In the genomic region with DNA sequence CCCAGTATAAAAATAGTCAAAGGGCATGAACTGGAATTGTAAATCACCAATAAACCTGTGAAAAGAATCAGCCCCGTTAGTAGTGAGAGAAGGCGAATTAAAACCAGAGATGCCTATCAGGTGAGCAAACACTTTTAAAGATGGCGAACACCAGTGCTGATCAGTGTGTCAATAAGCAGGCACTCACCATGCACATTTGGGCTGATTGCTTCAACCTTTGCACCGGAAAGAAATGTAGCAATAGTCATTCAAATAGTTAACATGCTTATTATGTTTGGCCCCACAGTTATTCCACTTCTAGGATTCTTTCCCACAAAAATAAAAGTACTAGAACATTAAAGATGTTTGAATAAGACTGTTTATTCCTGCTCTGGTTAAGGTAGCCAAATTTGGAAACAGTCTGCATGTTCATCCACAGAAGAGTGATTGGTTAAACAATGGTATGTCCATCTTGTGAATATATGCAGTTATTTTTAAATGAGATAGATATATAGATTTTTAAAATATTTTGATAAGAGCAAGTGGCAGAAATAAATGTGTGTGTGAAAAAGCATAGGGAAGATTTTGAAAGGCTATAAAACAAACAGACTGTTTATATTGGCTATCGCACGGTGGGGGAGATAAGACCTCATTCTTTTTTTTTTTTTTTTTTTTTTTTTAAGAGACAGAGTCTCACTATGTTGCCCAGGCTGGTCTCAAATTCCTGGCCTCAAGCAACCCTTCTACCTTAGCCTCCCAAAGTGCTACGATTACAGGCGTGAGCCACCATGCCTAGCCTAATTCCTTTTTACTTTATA, we compare ENCODE assay signal across 1 cellular context.
A peak's percentile ranks its signal among the peaks of the same experiment; 100 is the strongest.
TF ChIP-seq lines count a peak whose summit lies in the region.

No MANE protein-coding gene starts in this region.

TF ChIP-seq in HepG2, 621 proteins besides CTCF, POLR2A, EP300 and RAD21 (continued from another document and continues in another):
- TF ChIP-seq IKZF5 (CRISPR knock-in tag; IDR thresholded peaks at IDR 0.05) (no peak), ZNF724P (CRISPR knock-in tag; IDR thresholded peaks at IDR 0.05; ENCODE audit: borderline replicate concordance) (no peak), ZNF781 (CRISPR knock-in tag; IDR thresholded peaks at IDR 0.05; ENCODE audit: borderline replicate concordance, not compliant biosample characterization) (no peak), ZNF558 (CRISPR knock-in tag; IDR thresholded peaks at IDR 0.05; ENCODE audit: borderline replicate concordance) (no peak), ZFP62 (CRISPR knock-in tag; IDR thresholded peaks at IDR 0.05) (no peak), XBP1 (CRISPR knock-in tag; IDR thresholded peaks at IDR 0.05) (no peak), CREB3 (CRISPR knock-in tag; IDR thresholded peaks at IDR 0.05) (no peak), HDAC6 (IDR thresholded peaks at IDR 0.05; ENCODE audit: low read depth, low read length) (no peak), GTF2F1 (IDR thresholded peaks at IDR 0.05; ENCODE audit: low read length) (no peak), RARA (CRISPR knock-in tag; IDR thresholded peaks at IDR 0.05) (peak; percentile 57), POLR2AphosphoS2 (IDR thresholded peaks at IDR 0.05; ENCODE audit: low read depth, low read length) (no peak), U2AF2 (IDR thresholded peaks at IDR 0.05; ENCODE audit: low read depth, low read length) (no peak), NFYC (CRISPR knock-in tag; IDR thresholded peaks at IDR 0.05) (no peak), SRSF9 (IDR thresholded peaks at IDR 0.05; ENCODE audit: borderline replicate concordance, insufficient read depth, low read depth, low read length, poor library complexity, severe bottlenecking) (no peak), ZNF598 (CRISPR knock-in tag; IDR thresholded peaks at IDR 0.05; ENCODE audit: borderline replicate concordance) (no peak), SP2 (CRISPR knock-in tag; IDR thresholded peaks at IDR 0.05) (no peak), SP4 (CRISPR knock-in tag; IDR thresholded peaks at IDR 0.05) (no peak), ELF4 (CRISPR knock-in tag; IDR thresholded peaks at IDR 0.05; ENCODE audit: borderline replicate concordance) (no peak), MED1 (CRISPR knock-in tag; IDR thresholded peaks at IDR 0.05) (peak; percentile 80), ZBTB3 (CRISPR knock-in tag; IDR thresholded peaks at IDR 0.05; ENCODE audit: borderline replicate concordance, low read depth) (no peak), ZNF274 (CRISPR knock-in tag; IDR thresholded peaks at IDR 0.05) (no peak), ISL2 (CRISPR knock-in tag; IDR thresholded peaks at IDR 0.05) (peak; percentile 71), ELF1 (CRISPR knock-in tag; IDR thresholded peaks at IDR 0.05) (no peak), ZNF101 (CRISPR knock-in tag; IDR thresholded peaks at IDR 0.05; ENCODE audit: borderline replicate concordance, low read depth) (no peak), ARHGAP35 (CRISPR knock-in tag; IDR thresholded peaks at IDR 0.05; ENCODE audit: borderline replicate concordance) (no peak), ZNF512B (CRISPR knock-in tag; IDR thresholded peaks at IDR 0.05; ENCODE audit: borderline replicate concordance) (no peak), ZSCAN21 (CRISPR knock-in tag; IDR thresholded peaks at IDR 0.05; ENCODE audit: borderline replicate concordance) (no peak), ZNF407 (CRISPR knock-in tag; IDR thresholded peaks at IDR 0.05; ENCODE audit: not compliant biosample characterization) (no peak), ZNF280D (CRISPR knock-in tag; IDR thresholded peaks at IDR 0.05) (no peak), KDM1A (CRISPR knock-in tag; IDR thresholded peaks at IDR 0.05) (no peak), ZNF550 (CRISPR knock-in tag; IDR thresholded peaks at IDR 0.05; ENCODE audit: borderline replicate concordance) (no peak), ETV6 (CRISPR knock-in tag; conservative IDR thresholded peaks at IDR 0.05) (no peak), RBM39 (IDR thresholded peaks at IDR 0.05; ENCODE audit: low read depth, low read length, poor library complexity, severe bottlenecking) (no peak), ZNF432 (CRISPR knock-in tag; IDR thresholded peaks at IDR 0.05; ENCODE audit: borderline replicate concordance) (no peak), ZKSCAN1 (IDR thresholded peaks at IDR 0.05; ENCODE audit: low read length) (no peak), ARID2 (CRISPR knock-in tag; IDR thresholded peaks at IDR 0.05; ENCODE audit: borderline replicate concordance) (no peak)
- TF ChIP-seq, protein P1, sequence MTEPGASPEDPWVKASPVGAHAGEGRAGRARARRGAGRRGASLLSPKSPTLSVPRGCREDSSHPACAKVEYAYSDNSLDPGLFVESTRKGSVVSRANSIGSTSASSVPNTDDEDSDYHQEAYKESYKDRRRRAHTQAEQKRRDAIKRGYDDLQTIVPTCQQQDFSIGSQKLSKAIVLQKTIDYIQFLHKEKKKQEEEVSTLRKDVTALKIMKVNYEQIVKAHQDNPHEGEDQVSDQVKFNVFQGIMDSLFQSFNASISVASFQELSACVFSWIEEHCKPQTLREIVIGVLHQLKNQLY (CRISPR knock-in tag; IDR thresholded peaks at IDR 0.05) = peak; percentile 99
- TF ChIP-seq, protein P2, sequence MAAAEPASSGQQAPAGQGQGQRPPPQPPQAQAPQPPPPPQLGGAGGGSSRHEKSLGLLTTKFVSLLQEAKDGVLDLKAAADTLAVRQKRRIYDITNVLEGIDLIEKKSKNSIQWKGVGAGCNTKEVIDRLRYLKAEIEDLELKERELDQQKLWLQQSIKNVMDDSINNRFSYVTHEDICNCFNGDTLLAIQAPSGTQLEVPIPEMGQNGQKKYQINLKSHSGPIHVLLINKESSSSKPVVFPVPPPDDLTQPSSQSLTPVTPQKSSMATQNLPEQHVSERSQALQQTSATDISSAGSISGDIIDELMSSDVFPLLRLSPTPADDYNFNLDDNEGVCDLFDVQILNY (CRISPR knock-in tag; conservative IDR thresholded peaks at IDR 0.05) = no peak
